Comparison of ENCODE assay signal across 2 cellular contexts in the genomic region with DNA sequence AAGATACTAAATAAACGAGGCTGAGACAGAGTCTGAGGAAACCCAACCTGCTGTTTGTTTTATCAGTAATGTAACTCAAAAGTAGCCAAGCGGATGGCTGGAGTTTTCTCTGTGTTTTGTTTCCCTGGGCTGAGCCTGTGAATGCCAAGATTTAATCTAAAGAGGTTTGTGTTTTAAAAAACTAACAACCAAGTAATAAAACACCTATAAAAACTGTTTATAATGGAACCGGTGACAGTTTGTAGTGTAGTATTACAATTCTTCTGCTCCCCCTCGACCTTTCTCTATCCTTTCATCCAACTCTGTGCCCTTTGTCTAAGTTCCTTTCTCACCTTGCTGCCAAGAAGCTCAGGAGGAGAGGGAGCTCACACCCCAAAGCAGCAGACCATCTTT.
TF ChIP-seq lines count a peak whose summit lies in the region.

No MANE protein-coding gene starts in this region.

TF ChIP-seq in K562, 482 proteins besides CTCF, POLR2A, EP300 and RAD21 (continued from another document):
- TF ChIP-seq VEZF1 (CRISPR knock-in tag; IDR thresholded peaks at IDR 0.05) (no peak), FOXM1 (IDR thresholded peaks at IDR 0.05; ENCODE audit: low read depth) (no peak), FOXM1 (CRISPR knock-in tag; IDR thresholded peaks at IDR 0.05; ENCODE audit: low read depth) (no peak), MEF2D (tag; conservative IDR thresholded peaks at IDR 0.05; ENCODE audit: low read depth) (no peak), ZNF740 (CRISPR knock-in tag; IDR thresholded peaks at IDR 0.05) (no peak), ZNF740 (tag; IDR thresholded peaks at IDR 0.05) (no peak)

TF ChIP-seq in neural cell, 6 proteins besides CTCF, POLR2A, EP300 and RAD21 (continued from another document):
- TF ChIP-seq, protein P1, sequence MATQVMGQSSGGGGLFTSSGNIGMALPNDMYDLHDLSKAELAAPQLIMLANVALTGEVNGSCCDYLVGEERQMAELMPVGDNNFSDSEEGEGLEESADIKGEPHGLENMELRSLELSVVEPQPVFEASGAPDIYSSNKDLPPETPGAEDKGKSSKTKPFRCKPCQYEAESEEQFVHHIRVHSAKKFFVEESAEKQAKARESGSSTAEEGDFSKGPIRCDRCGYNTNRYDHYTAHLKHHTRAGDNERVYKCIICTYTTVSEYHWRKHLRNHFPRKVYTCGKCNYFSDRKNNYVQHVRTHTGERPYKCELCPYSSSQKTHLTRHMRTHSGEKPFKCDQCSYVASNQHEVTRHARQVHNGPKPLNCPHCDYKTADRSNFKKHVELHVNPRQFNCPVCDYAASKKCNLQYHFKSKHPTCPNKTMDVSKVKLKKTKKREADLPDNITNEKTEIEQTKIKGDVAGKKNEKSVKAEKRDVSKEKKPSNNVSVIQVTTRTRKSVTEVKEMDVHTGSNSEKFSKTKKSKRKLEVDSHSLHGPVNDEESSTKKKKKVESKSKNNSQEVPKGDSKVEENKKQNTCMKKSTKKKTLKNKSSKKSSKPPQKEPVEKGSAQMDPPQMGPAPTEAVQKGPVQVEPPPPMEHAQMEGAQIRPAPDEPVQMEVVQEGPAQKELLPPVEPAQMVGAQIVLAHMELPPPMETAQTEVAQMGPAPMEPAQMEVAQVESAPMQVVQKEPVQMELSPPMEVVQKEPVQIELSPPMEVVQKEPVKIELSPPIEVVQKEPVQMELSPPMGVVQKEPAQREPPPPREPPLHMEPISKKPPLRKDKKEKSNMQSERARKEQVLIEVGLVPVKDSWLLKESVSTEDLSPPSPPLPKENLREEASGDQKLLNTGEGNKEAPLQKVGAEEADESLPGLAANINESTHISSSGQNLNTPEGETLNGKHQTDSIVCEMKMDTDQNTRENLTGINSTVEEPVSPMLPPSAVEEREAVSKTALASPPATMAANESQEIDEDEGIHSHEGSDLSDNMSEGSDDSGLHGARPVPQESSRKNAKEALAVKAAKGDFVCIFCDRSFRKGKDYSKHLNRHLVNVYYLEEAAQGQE (IDR thresholded peaks at IDR 0.05; ENCODE audit: borderline replicate concordance) = no peak
